8 cellular contexts compared by ENCODE assay signal in the genomic region with DNA sequence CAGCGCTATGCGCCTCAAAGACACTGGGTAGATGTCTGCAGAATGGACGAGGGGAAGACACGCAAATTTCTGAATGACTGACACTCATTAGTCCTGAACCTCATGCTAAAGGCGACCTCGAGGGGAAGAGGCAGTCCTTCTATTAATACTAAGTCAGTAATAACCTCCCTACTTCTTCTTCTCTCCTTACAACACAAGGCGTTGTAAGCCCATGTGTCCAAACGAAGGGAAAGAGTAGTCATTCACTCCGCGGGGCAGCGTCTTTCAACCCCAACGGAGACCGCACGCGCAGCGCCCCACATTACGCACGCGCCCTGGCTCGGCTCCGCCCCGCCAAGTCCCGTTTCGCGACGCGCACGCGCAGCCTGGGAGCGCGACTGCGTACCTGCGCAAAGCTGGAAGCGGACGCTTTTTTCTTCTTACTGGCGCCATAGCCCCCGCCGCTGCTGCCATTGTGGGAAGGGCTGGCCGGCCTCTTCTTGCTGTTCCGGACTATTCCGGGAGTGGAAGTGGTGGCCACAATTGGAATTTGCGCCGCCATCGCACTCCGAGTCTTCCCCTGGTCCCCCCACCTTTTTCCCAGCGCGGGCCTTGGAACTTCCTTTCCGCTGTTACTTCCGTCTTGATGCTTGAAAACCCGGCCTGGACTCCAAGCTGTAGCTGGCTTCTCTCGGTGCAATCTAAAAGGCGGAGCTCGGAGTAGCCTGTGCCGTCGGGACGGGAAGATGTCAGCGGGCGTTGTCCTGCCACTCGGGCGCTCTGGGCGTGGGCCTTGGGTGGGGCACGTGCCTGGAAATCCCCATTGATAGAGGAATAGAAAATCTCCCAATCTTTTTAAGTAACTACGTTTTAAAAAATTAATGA. TPM values are rescaled to one million over a fixed set of nuclear protein-coding genes. Genes with fewer than 3 reads are reported as not detected.
A peak's percentile ranks its signal among the peaks of the same experiment; 100 is the strongest.
DNase-seq lines count a peak whose midpoint lies in the region; ATAC-seq and TF ChIP-seq lines count a peak whose summit lies in the region.

A gene with protein sequence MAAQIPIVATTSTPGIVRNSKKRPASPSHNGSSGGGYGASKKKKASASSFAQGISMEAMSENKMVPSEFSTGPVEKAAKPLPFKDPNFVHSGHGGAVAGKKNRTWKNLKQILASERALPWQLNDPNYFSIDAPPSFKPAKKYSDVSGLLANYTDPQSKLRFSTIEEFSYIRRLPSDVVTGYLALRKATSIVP (minus strand): TSS at position 627 of the 864 bp plus-strand sequence. CDS start 86 bp downstream, at position 541.

- H3K27me3 ChIP-seq in DND-41 (ENCODE audit: insufficient read depth, low read length, poor library complexity) (no peaks in the 10 kb centered on the region), Peyer's patch (no peaks in the 10 kb centered on the region), muscle layer of duodenum (ENCODE audit: low read depth, low read length) (no peaks in the 10 kb centered on the region)

- peak within 1 kb of the TSS; percentile 65 for H3K4me2 ChIP-seq in DND-41 (ENCODE audit: insufficient read depth, low read length)

- H3K79me2 ChIP-seq in DND-41 (ENCODE audit: insufficient read depth, low read length), result peaks cover 10% of the 10 kb centered on the region

- no peaks in the 10 kb centered on the region for H4K20me1 ChIP-seq in DND-41 (ENCODE audit: insufficient read depth, low read length)

- H3K9me3 ChIP-seq in DND-41 (ENCODE audit: insufficient read depth, low read length, severe bottlenecking), result no peaks in the 10 kb centered on the region
- H3K9me3 ChIP-seq in KOPT-K1 (ENCODE audit: insufficient read depth, low read length, poor library complexity, severe bottlenecking), result no peaks in the 10 kb centered on the region
- H3K9me3 ChIP-seq in Peyer's patch, result no peaks in the 10 kb centered on the region
- no peaks in the 10 kb centered on the region for H3K9me3 ChIP-seq in muscle layer of duodenum (ENCODE audit: control insufficient read depth in 1 of 2, low read length in 2 of 2)

- H3K4me1 ChIP-seq in DND-41 (ENCODE audit: insufficient read depth, low read length) (peaks cover 26% of the 10 kb centered on the region), Peyer's patch (peaks cover 0 to 32% (median 3%) of the 10 kb centered on the region in 4 donors), muscle layer of duodenum (ENCODE audit: control insufficient read depth in 1 of 2, insufficient read depth in 2 of 2, low read length in 2 of 2) (peaks cover 7 to 11% of the 10 kb centered on the region in 2 donors)

- H3K36me3 ChIP-seq in DND-41 (ENCODE audit: insufficient read depth, low read length) (no peaks in the 10 kb centered on the region), KOPT-K1 (ENCODE audit: insufficient read depth, low read length) (no peaks in the 10 kb centered on the region), Peyer's patch (no peaks in the 10 kb centered on the region), muscle layer of duodenum (ENCODE audit: control insufficient read depth in 1 of 2, insufficient read depth in 2 of 2, low read length in 2 of 2) (peaks cover 0 to 7% of the 10 kb centered on the region in 2 donors)

- H2AFZ ChIP-seq in DND-41 (ENCODE audit: low read depth, low read length), result peak within 1 kb of the TSS; percentile 82

- H3K27ac ChIP-seq in DND-41 (ENCODE audit: low read length) (peak within 1 kb of the TSS; percentile 95), KOPT-K1 (ENCODE audit: low read depth, low read length, poor library complexity, severe bottlenecking) (peak within 1 kb of the TSS; percentile 89), Peyer's patch (peak within 1 kb of the TSS; percentile 86 to 96 (median 92)), muscle layer of duodenum (ENCODE audit: low read length) (peak within 1 kb of the TSS; percentile 100)

- DNase-seq in DND-41 (peak; percentile 91), Peyer's patch (peak; percentile 82 to 96 (median 96))
- DNase-seq in activated T-cell treated with anti-CD3 and anti-CD28 coated beads, Interleukin-2, amount 50 U/mL, for 48 hours, result peak; percentile 95 to 96
- peak; percentile 83 for DNase-seq in stimulated activated CD8-positive, alpha-beta memory T cell treated with anti-CD3 and anti-CD28 coated beads, Interleukin-7, amount 100 ng/mL, for 24 hours (ENCODE audit: low read depth)

- H3K9ac ChIP-seq in DND-41 (ENCODE audit: low read depth, low read length), result peak within 1 kb of the TSS; percentile 69

- TF ChIP-seq POLR2A in Peyer's patch (IDR thresholded peaks at IDR 0.05), result peak; percentile 96

- ATAC-seq in DND-41 (ENCODE audit: insufficient read depth, low read depth) (peak; percentile 94), GM21825 (IDR thresholded peaks at IDR 0.05; ENCODE audit: unreplicated experiment) (peak; percentile 88), esophagus mucosa (peak; percentile 81)

- H3K4me3 ChIP-seq in DND-41 (ENCODE audit: low read depth in 1 of 2, low read length in 2 of 2), result peak within 1 kb of the TSS; percentile 24 to 63; a peak in 3 of 4 replicates
- H3K4me3 ChIP-seq in Peyer's patch, result peak within 1 kb of the TSS; percentile 66 to 71 (median 68)
- peak within 1 kb of the TSS; percentile 70 to 96 for H3K4me3 ChIP-seq in muscle layer of duodenum (ENCODE audit: low read depth in 1 of 2, low read length in 2 of 2)

- TF ChIP-seq CTCF in DND-41 (IDR thresholded peaks at IDR 0.05; ENCODE audit: borderline replicate concordance, extremely low read depth, low read length, poor library complexity, severe bottlenecking) (no peak), Peyer's patch (IDR thresholded peaks at IDR 0.05) (peak in 3 of 6 experiments; percentile 7 to 24 (median 19))

RNA-seq across cellular contexts. Expression of the gene that starts here (rescaled TPM):
- 10 to 100 TPM in 3 of 4 donors, 1 to 10 TPM in 1; 9.5 to 20.6 (median 17.1) TPM for total RNA-seq in Peyer's patch
- 63.3 TPM for total RNA-seq in esophagus mucosa

Comparison
In these comparisons a context has a peak if more than half of its experiments do, and no peak if none do; other contexts are left out.
1. Peak in every context shown above with its lines: DNase-seq, ATAC-seq, H3K4me3 ChIP-seq and H3K27ac ChIP-seq.